Comparison of ENCODE assay signal across 28 cellular contexts in the genomic region with DNA sequence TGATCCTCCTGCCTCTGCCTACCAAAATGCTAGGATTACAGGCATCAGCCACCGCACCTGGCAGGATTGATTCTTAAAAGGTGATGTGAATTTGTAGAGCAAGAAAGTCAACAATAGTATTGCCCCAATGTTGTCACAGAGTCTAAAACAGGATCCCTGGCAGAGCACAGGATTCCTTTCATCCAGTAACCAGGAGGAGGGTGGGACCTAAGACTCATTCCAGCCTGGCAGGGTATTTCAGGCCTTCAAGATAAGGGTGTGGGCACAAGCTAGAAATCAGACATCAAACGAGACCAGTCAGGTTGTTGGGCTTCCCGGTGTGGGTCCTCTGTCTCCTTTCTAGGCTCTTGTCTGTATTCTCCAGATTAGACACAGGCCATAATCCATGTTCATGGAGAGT.
DNase-seq lines count a peak whose midpoint lies in the region; ATAC-seq, FAIRE-seq and TF ChIP-seq lines count a peak whose summit lies in the region.
"Had no signal": no experiment of that assay in that cellular context is flagged by ENCODE, and none has a peak within 500 bp of the region (broad histone marks: within the 10 kb centered on the region; RNA-seq: fewer than 3 reads in every experiment).

No MANE protein-coding gene starts in this region.

- TF ChIP-seq CTCF in right atrium auricular region (IDR thresholded peaks at IDR 0.05): no peak
- TF ChIP-seq CTCF in pancreas (IDR thresholded peaks at IDR 0.05): no peak

- H3K27ac ChIP-seq in right atrium auricular region (no peak overlapping the region), pancreas (peak overlapping the region in 1 of 4 donors; percentile 41)
- H3K27ac ChIP-seq: BLaER1 had no signal

- H3K4me3 ChIP-seq in right atrium auricular region: no peak overlapping the region
- no peak overlapping the region for H3K4me3 ChIP-seq in pancreas
- H3K4me3 ChIP-seq: BLaER1 had no signal

- no peaks in the 10 kb centered on the region for H3K36me3 ChIP-seq in right atrium auricular region
- no peaks in the 10 kb centered on the region for H3K36me3 ChIP-seq in pancreas
- H3K36me3 ChIP-seq: BE2C, BLaER1 had no signal

- no peak for FAIRE-seq in pancreas (lab: Jason Lieb, UNC)
- FAIRE-seq: A204.1, G401.6, GM12891, GM18507 had no signal

- ATAC-seq in Right ventricle myocardium superior (ENCODE audit: poor library complexity) (peak; percentile 79), left ventricle myocardium superior (peak; percentile 76), left colon (peak; percentile 64), pancreas (peak; percentile 74 to 94 (median 86)), HG03175 (IDR thresholded peaks at IDR 0.05; ENCODE audit: unreplicated experiment) (no peak)

- H3K27me3 ChIP-seq in right atrium auricular region (no peaks in the 10 kb centered on the region), pancreas (no peaks in the 10 kb centered on the region)
- H3K27me3 ChIP-seq: BE2C, BLaER1 had no signal

- DNase-seq in Right ventricle myocardium superior (no peak), cardiac septum (ENCODE audit: low spot score) (no peak), left ventricle myocardium superior (no peak), right atrium auricular region (ENCODE audit: low spot score) (no peak), left colon (no peak), pancreas (peak in 1 of 6 donors; percentile 28), NAMALWA (ENCODE audit: low spot score) (no peak)
- DNase-seq: 8988T; ACHN; BE2C; C1 segment of cervical spinal cord; CD4-positive, alpha-beta memory T cell; CD4-positive, CD25-positive, alpha-beta regulatory T cell; CD8-positive, alpha-beta memory T cell; COR-L47; DMS 273 treated with DMSO at 0.1 percent for 48 hours; DMS153; DMS53; DMS79; DND-41; EL; GF-D8 had no signal

- intact Hi-C loops in Right ventricle myocardium superior (cut with DNase I) (no loop called here), cardiac septum (cut with DNase I) (no loop called here), left ventricle myocardium superior (cut with micrococcal nuclease) (no loop called here), left colon (cut with DNase I, micrococcal nuclease) (no loop called here), pancreas (cut with DNase I) (no loop called here)

- peaks cover 0 to 1% of the 10 kb centered on the region in 2 donors for H3K4me1 ChIP-seq in right atrium auricular region
- H3K4me1 ChIP-seq in pancreas: peaks cover 0 to 4% (median 0%) of the 10 kb centered on the region in 3 donors
- H3K4me1 ChIP-seq: BE2C, BLaER1 had no signal

- no peaks in the 10 kb centered on the region for H3K9me3 ChIP-seq in right atrium auricular region
- no peaks in the 10 kb centered on the region for H3K9me3 ChIP-seq in pancreas
- H3K9me3 ChIP-seq: BE2C, BLaER1 had no signal

- 37 to 43% methylated on average over 3 of the region's 3 CpGs for WGBS in pancreas, 2 donors
